9 cellular contexts compared by ENCODE assay signal in the genomic region with DNA sequence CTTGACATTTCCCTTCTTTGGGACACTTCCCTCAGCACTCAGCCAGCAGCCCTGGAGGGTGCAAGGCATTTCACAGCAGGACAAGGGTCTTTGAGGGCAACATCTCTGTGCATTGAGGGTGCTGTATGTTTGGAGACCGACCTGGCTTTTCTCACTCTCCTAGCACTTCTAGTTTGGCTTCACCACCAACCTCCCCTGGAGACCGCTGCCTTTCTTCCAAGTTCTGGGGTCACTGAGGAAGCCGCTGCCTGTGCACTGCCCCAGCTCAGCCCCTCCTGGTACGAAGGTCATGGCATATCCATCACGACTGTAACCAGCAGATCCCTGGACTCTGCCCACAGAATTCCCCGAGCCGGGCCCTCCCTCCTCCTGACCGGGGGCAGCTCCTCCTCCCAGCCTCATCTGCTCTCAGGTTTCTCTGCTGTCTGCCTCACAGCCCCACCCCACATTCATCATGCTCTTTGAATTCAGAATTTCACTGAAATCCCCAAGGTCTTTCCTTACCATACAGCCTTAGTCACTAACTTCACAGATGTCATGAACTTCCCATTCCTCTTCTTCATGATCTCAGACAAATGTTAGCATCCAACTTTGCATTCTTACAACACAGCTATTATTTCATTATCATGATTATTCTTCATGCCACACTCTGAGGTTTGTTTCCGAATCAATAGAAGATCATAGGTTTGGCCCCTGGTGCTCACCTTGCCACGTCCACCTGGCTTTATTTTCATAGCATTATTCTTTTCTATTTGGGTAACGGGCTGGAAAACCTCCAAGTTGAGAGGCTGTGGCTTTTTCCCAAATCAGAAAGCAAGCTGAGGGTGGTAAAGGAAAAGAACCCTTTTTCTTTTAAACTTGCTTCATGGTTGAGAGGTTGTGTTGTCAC.
DNase-seq lines count a peak whose midpoint lies in the region; ATAC-seq lines count a peak whose summit lies in the region.
"Had no signal": no experiment of that assay in that cellular context is flagged by ENCODE, and none has a peak within 500 bp of the region (broad histone marks: within the 10 kb centered on the region; RNA-seq: fewer than 3 reads in every experiment).

No MANE protein-coding gene starts in this region.

- no peak overlapping the region for H3K4me3 ChIP-seq in trophoblast cell (ENCODE audit: low read depth, low read length)

- H3K9ac ChIP-seq in trophoblast cell (ENCODE audit: low read length), result no peak overlapping the region

- peaks cover 15 to 21% of the 10 kb centered on the region in 2 experiments for H3K4me1 ChIP-seq in trophoblast cell (ENCODE audit: control insufficient read depth in 1 of 2, insufficient read depth in 2 of 2, low read length in 2 of 2)

- no peak overlapping the region for H4K8ac ChIP-seq in trophoblast cell (ENCODE audit: low read depth, low read length)

- H3K79me2 ChIP-seq in trophoblast cell (ENCODE audit: control insufficient read depth, insufficient read depth, low read length, poor library complexity), result no peaks in the 10 kb centered on the region

- H2AFZ ChIP-seq in trophoblast cell (ENCODE audit: insufficient read depth, low read length, poor library complexity), result no peak overlapping the region

- H3K36me3 ChIP-seq in trophoblast cell (ENCODE audit: control insufficient read depth in 1 of 2, insufficient read depth in 2 of 2, low read length in 2 of 2), result no peaks in the 10 kb centered on the region

- peaks cover 8% of the 10 kb centered on the region for H3K79me1 ChIP-seq in trophoblast cell (ENCODE audit: low read length)

- H3K4ac ChIP-seq in trophoblast cell (ENCODE audit: low read depth, low read length), result no peak overlapping the region

- no peaks in the 10 kb centered on the region for H3K27me3 ChIP-seq in trophoblast cell (ENCODE audit: insufficient read depth, low read length)

- H3K23ac ChIP-seq in trophoblast cell (ENCODE audit: low read length), result no peak overlapping the region

- peak overlapping the region; percentile 21 for H2BK12ac ChIP-seq in trophoblast cell (ENCODE audit: low read length)

- no peak overlapping the region for H3K27ac ChIP-seq in trophoblast cell (ENCODE audit: low read depth, low read length)

- H4K91ac ChIP-seq in trophoblast cell (ENCODE audit: low read depth, low read length), result no peak overlapping the region

- no peak overlapping the region for H2BK5ac ChIP-seq in trophoblast cell (ENCODE audit: low read depth, low read length, poor library complexity)

- peak overlapping the region; percentile 30 for H2BK120ac ChIP-seq in trophoblast cell (ENCODE audit: insufficient read depth, low read length, poor library complexity)

- ATAC-seq in GM21529 (IDR thresholded peaks at IDR 0.05; ENCODE audit: unreplicated experiment) (no peak), HG03378 (IDR thresholded peaks at IDR 0.05; ENCODE audit: unreplicated experiment) (no peak), HG02970 (IDR thresholded peaks at IDR 0.05; ENCODE audit: low FRiP score, unreplicated experiment) (no peak)

- DNase-seq in ELF-1 (ENCODE audit: low read depth, low spot score), result peak; percentile 67
- peak; percentile 54 for DNase-seq in NCI-H510A treated with DMSO at 0.1 percent for 48 hours (lab: John Stamatoyannopoulos, UW)
- DNase-seq in fibroblast of peridontal ligament (ENCODE audit: extremely low read depth), result peak; percentile 96
- DNase-seq in trophoblast cell, result peak; percentile 22 to 40
- no peak for DNase-seq in NOMO-1 (lab: John Stamatoyannopoulos, UW; ENCODE audit: unreplicated experiment in 2 of 2)
- DNase-seq: caudate nucleus had no signal

- no CpG with 5 or more reads among the region's 11 CpGs for WGBS in trophoblast cell (ENCODE audit: extremely low coverage, insufficient coverage, insufficient read length)

- peak overlapping the region; percentile 30 for H3K18ac ChIP-seq in trophoblast cell (ENCODE audit: low read length)

- no peak overlapping the region for H4K12ac ChIP-seq in trophoblast cell (ENCODE audit: low read depth, low read length)

- H3K4me2 ChIP-seq in trophoblast cell (ENCODE audit: low read length), result no peak overlapping the region

- H2AK5ac ChIP-seq in trophoblast cell (ENCODE audit: low read length), result no peak overlapping the region

- H3K9me3 ChIP-seq in trophoblast cell (ENCODE audit: insufficient read depth, low read depth, low read length), result no peaks in the 10 kb centered on the region

- peak overlapping the region; percentile 17 for H3K14ac ChIP-seq in trophoblast cell (ENCODE audit: low read length)

Comparison
In these comparisons a context has a peak if more than half of its experiments do, and no peak if none do; other contexts are left out.
1. DNase-seq: peak in ELF-1 (single experiment), NCI-H510A treated with DMSO at 0.1 percent for 48 hours (single experiment), fibroblast of peridontal ligament (single experiment) and trophoblast cell (2 of 2); none in NOMO-1 (0 of 2).